In the genomic region with DNA sequence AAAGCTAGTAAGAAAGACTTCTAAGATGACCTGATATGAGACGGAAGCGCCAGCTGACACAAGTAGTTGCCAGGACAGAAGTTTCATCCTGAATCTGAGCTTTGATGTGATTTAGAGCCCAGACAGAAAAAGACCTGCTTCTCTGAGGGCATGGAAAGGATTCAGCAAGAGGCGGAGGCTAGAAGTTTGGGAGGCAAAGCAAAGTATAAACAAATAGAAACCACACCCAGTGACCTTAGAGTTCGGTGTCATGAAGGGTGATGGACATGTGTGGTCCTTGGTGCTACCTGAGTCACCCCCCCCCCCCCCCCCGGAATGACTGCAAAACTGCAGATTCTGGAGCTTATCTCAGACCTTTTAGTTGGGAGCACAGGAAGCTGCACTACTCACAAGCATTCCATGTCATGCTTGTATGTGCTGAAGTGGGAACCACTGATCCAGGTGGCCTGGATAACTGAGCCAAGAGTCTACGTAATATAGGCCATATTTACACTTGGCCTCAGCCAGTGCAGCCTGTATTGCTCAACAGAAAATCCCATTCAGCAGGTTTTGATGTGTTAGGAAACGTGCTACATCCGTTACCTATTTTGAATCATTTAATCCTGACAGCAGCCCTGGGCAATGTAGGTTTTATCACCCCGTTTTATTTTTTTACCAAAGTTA, we compare ENCODE assay signal across 15 cellular contexts.
A peak's percentile ranks its signal among the peaks of the same experiment; 100 is the strongest.
DNase-seq lines count a peak whose midpoint lies in the region; ATAC-seq and TF ChIP-seq lines count a peak whose summit lies in the region.
"Had no signal": no experiment of that assay in that cellular context is flagged by ENCODE, and none has a peak within 500 bp of the region (broad histone marks: within the 10 kb centered on the region; RNA-seq: fewer than 3 reads in every experiment).

No MANE protein-coding gene starts in this region.

- H3K27ac Mint-ChIP-seq in activated CD4-positive, alpha-beta T cell treated with anti-CD3 and anti-CD28 coated beads, Interleukin-2, amount 10 ng/mL, durations not matched to agents 24 days and 14 days, result no peak overlapping the region
- H3K27ac Mint-ChIP-seq: stimulated activated naive CD8-positive, alpha-beta T cell treated with anti-CD3 and anti-CD28 coated beads, Interleukin-15, amount 100 ng/mL, for 72 hours had no signal

- peak in 1 of 4 donors; percentile 18 for TF ChIP-seq EP300 in upper lobe of left lung (IDR thresholded peaks at IDR 0.05)

- H3K36me3 Mint-ChIP-seq in activated CD4-positive, alpha-beta T cell treated with anti-CD3 and anti-CD28 coated beads, Interleukin-2, amount 10 ng/mL, durations not matched to agents 24 days and 14 days (ENCODE audit: low read depth), result peaks cover 35% of the 10 kb centered on the region

- intact Hi-C loops in activated CD4-positive, alpha-beta T cell treated with anti-CD3 and anti-CD28 coated beads, Interleukin-2, amount 10 ng/mL, durations not matched to agents 24 days and 14 days (cut with micrococcal nuclease), result no loop called here
- intact Hi-C loops in ascending aorta (cut with DNase I), result no loop called here

- no peaks in the 10 kb centered on the region for H3K9me2 ChIP-seq in hepatocyte (replicated peaks; ENCODE audit: insufficient read depth)

- H3K4me1 ChIP-seq in ascending aorta (peaks cover 4 to 15% of the 10 kb centered on the region in 2 donors), hepatocyte (ENCODE audit: insufficient read depth) (no peaks in the 10 kb centered on the region), upper lobe of left lung (peaks cover 0 to 6% (median 0%) of the 10 kb centered on the region in 4 donors)

- no peak overlapping the region for H3K4me3 Mint-ChIP-seq in activated CD4-positive, alpha-beta T cell treated with anti-CD3 and anti-CD28 coated beads, Interleukin-2, amount 10 ng/mL, durations not matched to agents 24 days and 14 days
- H3K4me3 Mint-ChIP-seq: brain; CD8-positive, alpha-beta memory T cell; stimulated activated naive CD8-positive, alpha-beta T cell treated with anti-CD3 and anti-CD28 coated beads, Interleukin-15, amount 100 ng/mL, for 72 hours had no signal

- 84% methylated on average over 9 of the region's 9 CpGs for WGBS in hepatocyte (ENCODE audit: low lambda C conversion rate, missing lambda C conversion rate)
- 70 to 77% methylated on average over 9 of the region's 9 CpGs for WGBS in upper lobe of left lung, 2 donors

- TF ChIP-seq CTCF in ascending aorta (IDR thresholded peaks at IDR 0.05) (no peak), hepatocyte (IDR thresholded peaks at IDR 0.05; ENCODE audit: poor library complexity) (no peak), upper lobe of left lung (IDR thresholded peaks at IDR 0.05) (no peak)

- H3K36me3 ChIP-seq in ascending aorta, result peaks cover 28 to 66% of the 10 kb centered on the region in 2 donors
- H3K36me3 ChIP-seq in hepatocyte (replicated peaks; ENCODE audit: insufficient read depth, low read depth), result no peaks in the 10 kb centered on the region
- peaks cover 6 to 73% (median 35%) of the 10 kb centered on the region in 4 donors for H3K36me3 ChIP-seq in upper lobe of left lung

- no peak for TF ChIP-seq POLR2A in upper lobe of left lung (IDR thresholded peaks at IDR 0.05)

- ATAC-seq in upper lobe of left lung (ENCODE audit: low FRiP score in 2 of 2) (peak; percentile 59 to 84), GM18502 (IDR thresholded peaks at IDR 0.05; ENCODE audit: poor library complexity, unreplicated experiment) (no peak)
- ATAC-seq: stimulated activated naive CD8-positive, alpha-beta T cell treated with anti-CD3 and anti-CD28 coated beads, Interleukin-15, amount 100 ng/mL, for 72 hours had no signal

- H3K9me3 Mint-ChIP-seq in activated CD4-positive, alpha-beta T cell treated with anti-CD3 and anti-CD28 coated beads, Interleukin-2, amount 10 ng/mL, durations not matched to agents 24 days and 14 days, result no peaks in the 10 kb centered on the region
- H3K9me3 Mint-ChIP-seq: brain; CD8-positive, alpha-beta memory T cell; stimulated activated naive CD8-positive, alpha-beta T cell treated with anti-CD3 and anti-CD28 coated beads, Interleukin-15, amount 100 ng/mL, for 72 hours had no signal

- H3K27ac ChIP-seq in ascending aorta, result peak overlapping the region; percentile 61 to 70
- no peak overlapping the region for H3K27ac ChIP-seq in hepatocyte
- H3K27ac ChIP-seq in upper lobe of left lung, result peak overlapping the region in 1 of 4 donors; percentile 43
- H3K27ac ChIP-seq: parathyroid adenoma had no signal

- no peak overlapping the region for H3K4me2 ChIP-seq in hepatocyte

- H3K79me2 ChIP-seq in hepatocyte, result no peaks in the 10 kb centered on the region
- H3K79me2 ChIP-seq: parathyroid adenoma had no signal

- DNase-seq in activated CD4-positive, alpha-beta T cell treated with anti-CD3 and anti-CD28 coated beads, Interleukin-2, amount 10 ng/mL, durations not matched to agents 24 days and 14 days, result peak; percentile 48
- DNase-seq in activated CD4-positive, alpha-beta T cell treated with anti-CD3 and anti-CD28 coated beads for 1 hour, result no peak
- DNase-seq in ascending aorta (ENCODE audit: low spot score in 2 of 2) (no peak), hepatocyte (ENCODE audit: low spot score) (peak; percentile 23), upper lobe of left lung (peak in 1 of 2 donors; percentile 68), NCI-H524 (lab: John Stamatoyannopoulos, UW) (no peak)
- no peak for DNase-seq in activated CD8-positive, alpha-beta memory T cell treated with anti-CD3 and anti-CD28 coated beads, Interleukin-2, amount 50 U/mL, for 48 hours
- DNase-seq: CD8-positive, alpha-beta memory T cell; effector CD4-positive, alpha-beta T cell; H7; NCI-H2171 treated with DMSO at 0.1 percent for 48 hours; stimulated activated naive CD8-positive, alpha-beta T cell treated with anti-CD3 and anti-CD28 coated beads, Interleukin-15, amount 100 ng/mL, for 72 hours had no signal

- H3K27me3 ChIP-seq in ascending aorta, result no peaks in the 10 kb centered on the region
- no peaks in the 10 kb centered on the region for H3K27me3 ChIP-seq in hepatocyte
- no peaks in the 10 kb centered on the region for H3K27me3 ChIP-seq in upper lobe of left lung

- no peak overlapping the region for H2AFZ ChIP-seq in hepatocyte
- H2AFZ ChIP-seq: parathyroid adenoma had no signal

- no peak overlapping the region for H3K4me3 ChIP-seq in ascending aorta
- H3K4me3 ChIP-seq in hepatocyte, result no peak overlapping the region
- no peak overlapping the region for H3K4me3 ChIP-seq in upper lobe of left lung

- H3K9me3 ChIP-seq in ascending aorta, result no peaks in the 10 kb centered on the region
- H3K9me3 ChIP-seq in hepatocyte (ENCODE audit: low read depth), result no peaks in the 10 kb centered on the region
- no peaks in the 10 kb centered on the region for H3K9me3 ChIP-seq in upper lobe of left lung

- H3K27me3 Mint-ChIP-seq in activated CD4-positive, alpha-beta T cell treated with anti-CD3 and anti-CD28 coated beads, Interleukin-2, amount 10 ng/mL, durations not matched to agents 24 days and 14 days, result no peaks in the 10 kb centered on the region
- H3K27me3 Mint-ChIP-seq: brain; CD8-positive, alpha-beta memory T cell; stimulated activated naive CD8-positive, alpha-beta T cell treated with anti-CD3 and anti-CD28 coated beads, Interleukin-15, amount 100 ng/mL, for 72 hours had no signal

- no peaks in the 10 kb centered on the region for H4K20me1 ChIP-seq in hepatocyte (ENCODE audit: insufficient read depth, poor library complexity, severe bottlenecking)

- no peaks in the 10 kb centered on the region for H3K4me1 Mint-ChIP-seq in activated CD4-positive, alpha-beta T cell treated with anti-CD3 and anti-CD28 coated beads, Interleukin-2, amount 10 ng/mL, durations not matched to agents 24 days and 14 days
- H3K4me1 Mint-ChIP-seq: CD8-positive, alpha-beta memory T cell; stimulated activated naive CD8-positive, alpha-beta T cell treated with anti-CD3 and anti-CD28 coated beads, Interleukin-15, amount 100 ng/mL, for 72 hours had no signal

Comparison
In these comparisons a context has a peak if more than half of its experiments do, and no peak if none do; other contexts are left out.
1. DNase-seq: peak in activated CD4-positive, alpha-beta T cell treated with anti-CD3 and anti-CD28 coated beads, Interleukin-2, amount 10 ng/mL, durations not matched to agents 24 days and 14 days (single experiment) and hepatocyte (single experiment); none in activated CD4-positive, alpha-beta T cell treated with anti-CD3 and anti-CD28 coated beads for 1 hour (single experiment), ascending aorta (0 of 2), activated CD8-positive, alpha-beta memory T cell treated with anti-CD3 and anti-CD28 coated beads, Interleukin-2, amount 50 U/mL, for 48 hours (single experiment) and NCI-H524 (0 of 2).